8 cellular contexts compared by ENCODE assay signal in genomic region chr17:56977673-56978395, GRCh38. TPM values are rescaled to one million over a fixed set of nuclear protein-coding genes. Genes with fewer than 3 reads are reported as not detected.
DNase-seq lines count a peak whose midpoint lies in the region; ATAC-seq and FAIRE-seq lines count a peak whose summit lies in the region.

TSS of gene SCPEP1 (plus strand) at chr17:56978131. CDS start at chr17:56978160, 29 bp downstream.

- DNase-seq in NCI-H1417 (lab: John Stamatoyannopoulos, UW): peak; percentile 80 to 93 (median 88)
- peak; percentile 54 for DNase-seq in amniotic epithelial cell (ENCODE audit: low read depth)
- peak; percentile 92 for DNase-seq in left ventricle myocardium superior
- peak; percentile 20 for DNase-seq in pulmonary artery endothelial cell (ENCODE audit: low read depth, low spot score)
- DNase-seq in urothelium cell line (ENCODE audit: low spot score): peak; percentile 96

- peak; percentile 68 for ATAC-seq in HG02623 (IDR thresholded peaks at IDR 0.05; ENCODE audit: unreplicated experiment)
- ATAC-seq in left ventricle myocardium superior: peak; percentile 96

- FAIRE-seq in urothelium cell line (lab: Jason Lieb, UNC): peak; percentile 74

- intact Hi-C loops in T-helper 1 cell treated with Interleukin-12 subunit alpha and Interleukin-12 subunit beta and Interleukin-4 antibody, amounts not matched to agents 30 ng/mL and 1 ng/mL, for 36 hours (cut with micrococcal nuclease): loop anchor here (1.0 to 10.0 kb wide), 9 partner anchors 17 to 1557 kb away; partner anchors contain the start of genes AKAP1, C17orf67, COIL and MMD
- intact Hi-C loops in left ventricle myocardium superior (cut with micrococcal nuclease): no loop called here

- peak within 1 kb of the TSS; percentile 99 for H3K4me3 ChIP-seq in GM08714 (ENCODE audit: low read length)

RNA-seq across cellular contexts. Expression of gene SCPEP1, which starts in this region (rescaled TPM):
- 11.1 and 13.4 TPM in 2 replicates for total RNA-seq in T-helper 1 cell treated with Interleukin-12 subunit alpha and Interleukin-12 subunit beta and Interleukin-4 antibody, amounts not matched to agents 30 ng/mL and 1 ng/mL, for 36 hours
- total RNA-seq in left ventricle myocardium superior (90.0 TPM), pulmonary artery endothelial cell (32.6 and 60.6 TPM in 2 replicates)

Comparison
In these comparisons a context has a peak if more than half of its experiments do, and no peak if none do; other contexts are left out.
1. Peak in every context shown above with its lines: DNase-seq, ATAC-seq and H3K4me3 ChIP-seq.
2. DNase-seq: peak in every context shown above with its lines; median percentile 96 in urothelium cell line; 92 in left ventricle myocardium superior; 88 in NCI-H1417; 54 in amniotic epithelial cell; 20 in pulmonary artery endothelial cell.